In genomic region chr18:48719988-48720654, GRCh38 we compare ENCODE assay signal across 1 cellular context.
TF ChIP-seq lines count a peak whose summit lies in the region.

No MANE protein-coding gene starts in this region.

TF ChIP-seq in K562, 482 proteins besides CTCF, POLR2A, EP300 and RAD21 (continued from another document and continues in another):
- TF ChIP-seq, protein P1, sequence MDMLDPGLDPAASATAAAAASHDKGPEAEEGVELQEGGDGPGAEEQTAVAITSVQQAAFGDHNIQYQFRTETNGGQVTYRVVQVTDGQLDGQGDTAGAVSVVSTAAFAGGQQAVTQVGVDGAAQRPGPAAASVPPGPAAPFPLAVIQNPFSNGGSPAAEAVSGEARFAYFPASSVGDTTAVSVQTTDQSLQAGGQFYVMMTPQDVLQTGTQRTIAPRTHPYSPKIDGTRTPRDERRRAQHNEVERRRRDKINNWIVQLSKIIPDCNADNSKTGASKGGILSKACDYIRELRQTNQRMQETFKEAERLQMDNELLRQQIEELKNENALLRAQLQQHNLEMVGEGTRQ (CRISPR knock-in tag; IDR thresholded peaks at IDR 0.05): no peak
- TF ChIP-seq CAMTA2 (CRISPR knock-in tag; conservative IDR thresholded peaks at IDR 0.05): no peak
- peak; percentile 68; the same call in 1 of the 2 replicates for TF ChIP-seq FOXM1 (IDR thresholded peaks at IDR 0.05; ENCODE audit: low read depth)
- no peak for TF ChIP-seq FOXM1 (CRISPR knock-in tag; IDR thresholded peaks at IDR 0.05; ENCODE audit: low read depth)
- TF ChIP-seq ZNF354B (CRISPR knock-in tag; IDR thresholded peaks at IDR 0.05): no peak
- TF ChIP-seq SAP30 (IDR thresholded peaks at IDR 0.05; ENCODE audit: borderline replicate concordance, insufficient read depth, low read depth, low read length, poor library complexity, severe bottlenecking): no peak
- TF ChIP-seq ZNF507 (tag; conservative IDR thresholded peaks at IDR 0.05): no peak
- no peak for TF ChIP-seq ZNF263 (CRISPR knock-in tag; IDR thresholded peaks at IDR 0.05; ENCODE audit: borderline replicate concordance)
- peak; percentile 61 for TF ChIP-seq EGR1 (conservative IDR thresholded peaks at IDR 0.05)
- TF ChIP-seq ESRRA (IDR thresholded peaks at IDR 0.05; ENCODE audit: borderline replicate concordance, low read depth): no peak
- no peak for TF ChIP-seq NFIX (CRISPR knock-in tag; IDR thresholded peaks at IDR 0.05; ENCODE audit: low read depth)
- TF ChIP-seq KAT8 (IDR thresholded peaks at IDR 0.05; ENCODE audit: low read depth): no peak
- no peak for TF ChIP-seq E2F8 (IDR thresholded peaks at IDR 0.05; ENCODE audit: low read depth, partially characterized antibody)
- TF ChIP-seq BACH1 (tag; IDR thresholded peaks at IDR 0.05): no peak
- no peak for TF ChIP-seq ZBTB34 (CRISPR knock-in tag; IDR thresholded peaks at IDR 0.05)
- TF ChIP-seq PRPF4 (IDR thresholded peaks at IDR 0.05; ENCODE audit: insufficient read depth, low read depth, low read length, poor library complexity, severe bottlenecking): no peak
- no peak for TF ChIP-seq SIX5 (IDR thresholded peaks at IDR 0.05; ENCODE audit: borderline replicate concordance in 1 of 2, insufficient read depth in 1 of 2, low read depth in 1 of 2, low read length in 2 of 2)
- no peak for TF ChIP-seq NBN (IDR thresholded peaks at IDR 0.05; ENCODE audit: low read depth)
- TF ChIP-seq, protein P2, sequence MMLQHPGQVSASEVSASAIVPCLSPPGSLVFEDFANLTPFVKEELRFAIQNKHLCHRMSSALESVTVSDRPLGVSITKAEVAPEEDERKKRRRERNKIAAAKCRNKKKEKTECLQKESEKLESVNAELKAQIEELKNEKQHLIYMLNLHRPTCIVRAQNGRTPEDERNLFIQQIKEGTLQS (IDR thresholded peaks at IDR 0.05): peak; percentile 43; the same call in 1 of the 2 replicates
- TF ChIP-seq, protein P2 (CRISPR knock-in tag; conservative IDR thresholded peaks at IDR 0.05): no peak
- TF ChIP-seq, protein P3, sequence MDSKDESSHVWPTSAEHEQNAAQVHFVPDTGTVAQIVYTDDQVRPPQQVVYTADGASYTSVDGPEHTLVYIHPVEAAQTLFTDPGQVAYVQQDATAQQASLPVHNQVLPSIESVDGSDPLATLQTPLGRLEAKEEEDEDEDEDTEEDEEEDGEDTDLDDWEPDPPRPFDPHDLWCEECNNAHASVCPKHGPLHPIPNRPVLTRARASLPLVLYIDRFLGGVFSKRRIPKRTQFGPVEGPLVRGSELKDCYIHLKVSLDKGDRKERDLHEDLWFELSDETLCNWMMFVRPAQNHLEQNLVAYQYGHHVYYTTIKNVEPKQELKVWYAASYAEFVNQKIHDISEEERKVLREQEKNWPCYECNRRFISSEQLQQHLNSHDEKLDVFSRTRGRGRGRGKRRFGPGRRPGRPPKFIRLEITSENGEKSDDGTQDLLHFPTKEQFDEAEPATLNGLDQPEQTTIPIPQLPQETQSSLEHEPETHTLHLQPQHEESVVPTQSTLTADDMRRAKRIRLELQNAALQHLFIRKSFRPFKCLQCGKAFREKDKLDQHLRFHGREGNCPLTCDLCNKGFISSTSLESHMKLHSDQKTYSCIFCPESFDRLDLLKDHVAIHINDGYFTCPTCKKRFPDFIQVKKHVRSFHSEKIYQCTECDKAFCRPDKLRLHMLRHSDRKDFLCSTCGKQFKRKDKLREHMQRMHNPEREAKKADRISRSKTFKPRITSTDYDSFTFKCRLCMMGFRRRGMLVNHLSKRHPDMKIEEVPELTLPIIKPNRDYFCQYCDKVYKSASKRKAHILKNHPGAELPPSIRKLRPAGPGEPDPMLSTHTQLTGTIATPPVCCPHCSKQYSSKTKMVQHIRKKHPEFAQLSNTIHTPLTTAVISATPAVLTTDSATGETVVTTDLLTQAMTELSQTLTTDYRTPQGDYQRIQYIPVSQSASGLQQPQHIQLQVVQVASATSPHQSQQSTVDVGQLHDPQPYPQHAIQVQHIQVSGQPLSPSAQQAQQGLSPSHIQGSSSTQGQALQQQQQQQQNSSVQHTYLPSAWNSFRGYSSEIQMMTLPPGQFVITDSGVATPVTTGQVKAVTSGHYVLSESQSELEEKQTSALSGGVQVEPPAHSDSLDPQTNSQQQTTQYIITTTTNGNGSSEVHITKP (IDR thresholded peaks at IDR 0.05; ENCODE audit: partially characterized antibody): no peak
- TF ChIP-seq MTF1 (CRISPR knock-in tag; IDR thresholded peaks at IDR 0.05; ENCODE audit: borderline replicate concordance): no peak
- TF ChIP-seq GTF3C2 (IDR thresholded peaks at IDR 0.05; ENCODE audit: borderline replicate concordance, extremely low read depth, insufficient read length): no peak
- TF ChIP-seq, protein P4, sequence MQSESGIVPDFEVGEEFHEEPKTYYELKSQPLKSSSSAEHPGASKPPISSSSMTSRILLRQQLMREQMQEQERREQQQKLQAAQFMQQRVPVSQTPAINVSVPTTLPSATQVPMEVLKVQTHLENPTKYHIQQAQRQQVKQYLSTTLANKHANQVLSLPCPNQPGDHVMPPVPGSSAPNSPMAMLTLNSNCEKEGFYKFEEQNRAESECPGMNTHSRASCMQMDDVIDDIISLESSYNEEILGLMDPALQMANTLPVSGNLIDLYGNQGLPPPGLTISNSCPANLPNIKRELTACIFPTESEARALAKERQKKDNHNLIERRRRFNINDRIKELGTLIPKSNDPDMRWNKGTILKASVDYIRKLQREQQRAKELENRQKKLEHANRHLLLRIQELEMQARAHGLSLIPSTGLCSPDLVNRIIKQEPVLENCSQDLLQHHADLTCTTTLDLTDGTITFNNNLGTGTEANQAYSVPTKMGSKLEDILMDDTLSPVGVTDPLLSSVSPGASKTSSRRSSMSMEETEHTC (IDR thresholded peaks at IDR 0.05): no peak
- no peak for TF ChIP-seq E2F6 (IDR thresholded peaks at IDR 0.05; ENCODE audit: borderline replicate concordance in 1 of 2, extremely low read depth in 1 of 2, insufficient read depth in 1 of 2, insufficient read length in 1 of 2, low read depth in 1 of 2, low read length in 1 of 2, poor library complexity in 1 of 2, severe bottlenecking in 1 of 2)
- no peak for TF ChIP-seq FOXK2 (conservative IDR thresholded peaks at IDR 0.05 in 1 of 2, IDR thresholded peaks at IDR 0.05 in 1 of 2; ENCODE audit: low read depth in 2 of 2)
- TF ChIP-seq DPF2 (IDR thresholded peaks at IDR 0.05): peak; percentile 75
- TF ChIP-seq, protein P5, sequence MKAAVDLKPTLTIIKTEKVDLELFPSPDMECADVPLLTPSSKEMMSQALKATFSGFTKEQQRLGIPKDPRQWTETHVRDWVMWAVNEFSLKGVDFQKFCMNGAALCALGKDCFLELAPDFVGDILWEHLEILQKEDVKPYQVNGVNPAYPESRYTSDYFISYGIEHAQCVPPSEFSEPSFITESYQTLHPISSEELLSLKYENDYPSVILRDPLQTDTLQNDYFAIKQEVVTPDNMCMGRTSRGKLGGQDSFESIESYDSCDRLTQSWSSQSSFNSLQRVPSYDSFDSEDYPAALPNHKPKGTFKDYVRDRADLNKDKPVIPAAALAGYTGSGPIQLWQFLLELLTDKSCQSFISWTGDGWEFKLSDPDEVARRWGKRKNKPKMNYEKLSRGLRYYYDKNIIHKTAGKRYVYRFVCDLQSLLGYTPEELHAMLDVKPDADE (conservative IDR thresholded peaks at IDR 0.05; ENCODE audit: control insufficient read depth, low read depth, low read length): no peak
- no peak for TF ChIP-seq ZNF282 (CRISPR knock-in tag; IDR thresholded peaks at IDR 0.05)
- TF ChIP-seq ZBTB1 (CRISPR knock-in tag; IDR thresholded peaks at IDR 0.05; ENCODE audit: borderline replicate concordance, low read depth): no peak
- TF ChIP-seq ZSCAN32 (CRISPR knock-in tag; IDR thresholded peaks at IDR 0.05): no peak
- no peak for TF ChIP-seq PYGO2 (tag; IDR thresholded peaks at IDR 0.05)
- TF ChIP-seq, protein P6, sequence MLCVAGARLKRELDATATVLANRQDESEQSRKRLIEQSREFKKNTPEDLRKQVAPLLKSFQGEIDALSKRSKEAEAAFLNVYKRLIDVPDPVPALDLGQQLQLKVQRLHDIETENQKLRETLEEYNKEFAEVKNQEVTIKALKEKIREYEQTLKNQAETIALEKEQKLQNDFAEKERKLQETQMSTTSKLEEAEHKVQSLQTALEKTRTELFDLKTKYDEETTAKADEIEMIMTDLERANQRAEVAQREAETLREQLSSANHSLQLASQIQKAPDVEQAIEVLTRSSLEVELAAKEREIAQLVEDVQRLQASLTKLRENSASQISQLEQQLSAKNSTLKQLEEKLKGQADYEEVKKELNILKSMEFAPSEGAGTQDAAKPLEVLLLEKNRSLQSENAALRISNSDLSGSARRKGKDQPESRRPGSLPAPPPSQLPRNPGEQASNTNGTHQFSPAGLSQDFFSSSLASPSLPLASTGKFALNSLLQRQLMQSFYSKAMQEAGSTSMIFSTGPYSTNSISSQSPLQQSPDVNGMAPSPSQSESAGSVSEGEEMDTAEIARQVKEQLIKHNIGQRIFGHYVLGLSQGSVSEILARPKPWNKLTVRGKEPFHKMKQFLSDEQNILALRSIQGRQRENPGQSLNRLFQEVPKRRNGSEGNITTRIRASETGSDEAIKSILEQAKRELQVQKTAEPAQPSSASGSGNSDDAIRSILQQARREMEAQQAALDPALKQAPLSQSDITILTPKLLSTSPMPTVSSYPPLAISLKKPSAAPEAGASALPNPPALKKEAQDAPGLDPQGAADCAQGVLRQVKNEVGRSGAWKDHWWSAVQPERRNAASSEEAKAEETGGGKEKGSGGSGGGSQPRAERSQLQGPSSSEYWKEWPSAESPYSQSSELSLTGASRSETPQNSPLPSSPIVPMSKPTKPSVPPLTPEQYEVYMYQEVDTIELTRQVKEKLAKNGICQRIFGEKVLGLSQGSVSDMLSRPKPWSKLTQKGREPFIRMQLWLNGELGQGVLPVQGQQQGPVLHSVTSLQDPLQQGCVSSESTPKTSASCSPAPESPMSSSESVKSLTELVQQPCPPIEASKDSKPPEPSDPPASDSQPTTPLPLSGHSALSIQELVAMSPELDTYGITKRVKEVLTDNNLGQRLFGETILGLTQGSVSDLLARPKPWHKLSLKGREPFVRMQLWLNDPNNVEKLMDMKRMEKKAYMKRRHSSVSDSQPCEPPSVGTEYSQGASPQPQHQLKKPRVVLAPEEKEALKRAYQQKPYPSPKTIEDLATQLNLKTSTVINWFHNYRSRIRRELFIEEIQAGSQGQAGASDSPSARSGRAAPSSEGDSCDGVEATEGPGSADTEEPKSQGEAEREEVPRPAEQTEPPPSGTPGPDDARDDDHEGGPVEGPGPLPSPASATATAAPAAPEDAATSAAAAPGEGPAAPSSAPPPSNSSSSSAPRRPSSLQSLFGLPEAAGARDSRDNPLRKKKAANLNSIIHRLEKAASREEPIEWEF (CRISPR knock-in tag; IDR thresholded peaks at IDR 0.05): no peak
